ENCODE assay signal across 20 cellular contexts in the genomic region with DNA sequence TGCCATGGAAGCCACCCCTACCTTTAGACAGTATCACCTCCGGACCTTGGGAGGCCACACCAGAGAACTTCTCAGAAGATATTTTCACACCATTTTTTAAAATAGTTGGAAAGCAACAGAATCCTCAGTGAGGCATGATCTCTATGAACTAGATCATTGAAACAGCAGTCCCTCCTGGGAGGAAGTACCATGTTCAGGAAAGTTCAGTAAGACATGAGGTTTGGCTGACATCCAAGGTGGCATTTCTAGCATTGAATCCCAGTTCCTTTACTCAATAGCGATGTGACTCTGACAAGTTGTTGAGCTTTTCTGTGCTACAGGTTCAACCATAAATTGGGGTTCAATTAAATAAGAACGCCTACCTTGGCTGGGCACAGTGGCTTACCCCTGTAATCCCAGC.
DNase-seq lines count a peak whose midpoint lies in the region; ATAC-seq and TF ChIP-seq lines count a peak whose summit lies in the region.
"Had no signal": no experiment of that assay in that cellular context is flagged by ENCODE, and none has a peak within 500 bp of the region (broad histone marks: within the 10 kb centered on the region; RNA-seq: fewer than 3 reads in every experiment).

No MANE protein-coding gene starts in this region.

- DNase-seq in GF-D8 (lab: John Stamatoyannopoulos, UW), result peak; percentile 45
- peak; percentile 14 for DNase-seq in NB4 (ENCODE audit: low read depth)
- peak in 4 of 7 donors; percentile 22 to 40 (median 26) for DNase-seq in adrenal gland
- peak; percentile 43 for DNase-seq in renal cortical epithelial cell (ENCODE audit: low read depth)
- no peak for DNase-seq in caudate nucleus (lab: John Stamatoyannopoulos, UW)
- no peak for DNase-seq in NCI-H2227 treated with DMSO at 0.1 percent for 48 hours (lab: John Stamatoyannopoulos, UW)
- DNase-seq: activated CD4-positive, alpha-beta memory T cell treated with anti-CD3 and anti-CD28 coated beads for 36 hours; activated naive CD4-positive, alpha-beta T cell; aorta; effector CD4-positive, alpha-beta T cell; gastrocnemius medialis; kidney glomerular epithelial cell; naive B cell; NCI-H1436; NCI-H69; right cardiac atrium; SIG-M5; T-helper 2 cell had no signal

- TF ChIP-seq POLR2A in NB4 (IDR thresholded peaks at IDR 0.05; ENCODE audit: extremely low read depth, insufficient read length), result no peak
- no peak for TF ChIP-seq POLR2A in adrenal gland (IDR thresholded peaks at IDR 0.05)

- TF ChIP-seq CTCF in NB4 (IDR thresholded peaks at IDR 0.05; ENCODE audit: low read depth, low read length) (no peak), adrenal gland (IDR thresholded peaks at IDR 0.05) (no peak)

- H3K36me3 ChIP-seq in adrenal gland (replicated peaks in 1 of 2), result no peaks in the 10 kb centered on the region
- H3K36me3 ChIP-seq: gastrocnemius medialis had no signal

- H3K4me1 ChIP-seq in adrenal gland (replicated peaks in 1 of 2), result no peaks in the 10 kb centered on the region
- H3K4me1 ChIP-seq: gastrocnemius medialis had no signal

- no peaks in the 10 kb centered on the region for H3K9me3 ChIP-seq in adrenal gland (replicated peaks in 1 of 3)
- H3K9me3 ChIP-seq: gastrocnemius medialis had no signal

- intact Hi-C loops in adrenal gland (cut with DNase I), result no loop called here

- H3K27me3 ChIP-seq in adrenal gland, result no peaks in the 10 kb centered on the region
- H3K27me3 ChIP-seq: gastrocnemius medialis had no signal

- H3K27ac ChIP-seq in adrenal gland, result no peak overlapping the region
- no peak overlapping the region for H3K27ac ChIP-seq in caudate nucleus (ENCODE audit: low read depth, low read length)
- H3K27ac ChIP-seq: gastrocnemius medialis had no signal

- WGBS in adrenal gland, 4 donors, result 72 to 89% (median 80%) methylated on average over 3 of the region's 3 CpGs

- ATAC-seq in GM19467 (IDR thresholded peaks at IDR 0.05; ENCODE audit: unreplicated experiment), result no peak
- ATAC-seq: gastrocnemius medialis, right cardiac atrium, WTC11 had no signal

- H3K4me3 ChIP-seq in NB4 (ENCODE audit: low read depth, low read length) (no peak overlapping the region), adrenal gland (no peak overlapping the region)
- H3K4me3 ChIP-seq: gastrocnemius medialis had no signal

Comparison
In these comparisons a context has a peak if more than half of its experiments do, and no peak if none do; other contexts are left out.
1. DNase-seq: peak in GF-D8 (single experiment), NB4 (single experiment), adrenal gland (4 of 7) and renal cortical epithelial cell (single experiment); none in caudate nucleus (0 of 61) and NCI-H2227 treated with DMSO at 0.1 percent for 48 hours (single experiment).